In genomic region chr13:29849071-29849541, GRCh38 we compare ENCODE assay signal across 8 cellular contexts. TPM values are rescaled to one million over a fixed set of nuclear protein-coding genes. Genes with fewer than 3 reads are reported as not detected.
A peak's percentile ranks its signal among the peaks of the same experiment; 100 is the strongest.
DNase-seq lines count a peak whose midpoint lies in the region; ATAC-seq, FAIRE-seq and TF ChIP-seq lines count a peak whose summit lies in the region.

No MANE protein-coding gene starts in this region.

- TSS peak; percentile 68 for BruUV-seq in Panc1 (replicated peaks; lab: Mats Ljungman, UMichigan)

- no peak for TF ChIP-seq CTCF in 22Rv1 (IDR thresholded peaks at IDR 0.05)
- no peak for TF ChIP-seq CTCF in Panc1 (IDR thresholded peaks at IDR 0.05)
- no peak for TF ChIP-seq CTCF in astrocyte (IDR thresholded peaks at IDR 0.05; ENCODE audit: insufficient read depth, low read depth, low read length)

- FAIRE-seq in GM12891 (lab: Jason Lieb, UNC): no peak
- FAIRE-seq in astrocyte (lab: Jason Lieb, UNC): no peak

- peaks cover 6% of the 10 kb centered on the region for H3K36me3 Mint-ChIP-seq in astrocyte (ENCODE audit: low read depth, unreplicated experiment)

- H3K4me1 ChIP-seq in Panc1 (ENCODE audit: control insufficient read depth, insufficient read depth, low read length): peaks cover 14% of the 10 kb centered on the region; the same call in 1 of the 2 replicates
- H3K4me1 ChIP-seq in astrocyte (ENCODE audit: insufficient read depth, low read length): peaks cover 17% of the 10 kb centered on the region
- H3K4me1 ChIP-seq in iPS-20b (ENCODE audit: insufficient read depth, low read length): peaks cover 28% of the 10 kb centered on the region

- H3K4me2 ChIP-seq in astrocyte (ENCODE audit: low read length): peak overlapping the region; percentile 93

- POLR2A ChIA-PET in Panc1 (lab: Charles Lee): no interaction called here

- in situ Hi-C loops in Panc1 (cut with HindIII; ENCODE audit: low pct_unique_long_range_greater_than_20kb, low sequenced_read_pairs): no loop called here

- H3K27me3 ChIP-seq in Panc1 (ENCODE audit: control insufficient read depth, insufficient read depth, low read length) (no peaks in the 10 kb centered on the region), astrocyte (ENCODE audit: insufficient read depth, low read length) (no peaks in the 10 kb centered on the region), iPS-20b (ENCODE audit: insufficient read depth, low read length) (peaks cover 4% of the 10 kb centered on the region; the same call in 1 of the 2 replicates)

- peak overlapping the region; percentile 95 for H3K27ac Mint-ChIP-seq in astrocyte (ENCODE audit: unreplicated experiment)

- H3K27me3 Mint-ChIP-seq in astrocyte (ENCODE audit: low read depth, unreplicated experiment): no peaks in the 10 kb centered on the region

- peaks cover 34% of the 10 kb centered on the region for H4K20me1 ChIP-seq in astrocyte (ENCODE audit: insufficient read depth, low read length)

- H3K9me3 ChIP-seq in Panc1 (ENCODE audit: control insufficient read depth, insufficient read depth, low read depth, low read length): no peaks in the 10 kb centered on the region
- H3K9me3 ChIP-seq in astrocyte (ENCODE audit: insufficient read depth, low read depth, low read length): no peaks in the 10 kb centered on the region
- no peaks in the 10 kb centered on the region for H3K9me3 ChIP-seq in iPS-20b (ENCODE audit: insufficient read depth, low read depth, low read length)

- intact Hi-C loops in Panc1 (cut with micrococcal nuclease; ENCODE audit: unreplicated experiment): no loop called here

- CTCF ChIA-PET in Panc1 (lab: Charles Lee): interaction anchor here (1.1 kb wide), 1 partner anchor 78 kb away, joined by 3 read pairs; no protein-coding TSS in a partner anchor

- TF ChIP-seq POLR2A in GM12891 (IDR thresholded peaks at IDR 0.05; ENCODE audit: low read depth, low read length): no peak

- H3K27ac ChIP-seq in 22Rv1: peak overlapping the region; percentile 93
- H3K27ac ChIP-seq in Panc1 (ENCODE audit: low read length): peak overlapping the region; percentile 83
- peak overlapping the region; percentile 92 for H3K27ac ChIP-seq in astrocyte (ENCODE audit: low read depth, low read length)
- no peak overlapping the region for H3K27ac ChIP-seq in iPS-20b (ENCODE audit: low read length)
- peak overlapping the region; percentile 87 to 99 (median 96) for H3K27ac ChIP-seq in skin epidermis

- DNase-seq in GM12891 (ENCODE audit: insufficient read length, low spot score): no peak
- DNase-seq in Panc1 (ENCODE audit: low read depth, low spot score): no peak
- peak; percentile 32 for DNase-seq in astrocyte (ENCODE audit: low read depth)
- DNase-seq in mesenteric fat pad (ENCODE audit: low spot score): no peak

- H3K4me3 ChIP-seq in Panc1 (ENCODE audit: low read depth in 2 of 2, low read length in 2 of 2) (peak overlapping the region; percentile 87 to 88), astrocyte (ENCODE audit: insufficient read depth, low read depth, low read length) (peak overlapping the region; percentile 97), iPS-20b (ENCODE audit: low read length) (peak overlapping the region; percentile 88), skin epidermis (peak overlapping the region; percentile 66 to 93 (median 81))

- peaks cover 56% of the 10 kb centered on the region for H3K79me2 ChIP-seq in astrocyte (ENCODE audit: insufficient read depth, low read length)

- H3K4me1 Mint-ChIP-seq in astrocyte (ENCODE audit: low read depth, unreplicated experiment): peaks cover 16% of the 10 kb centered on the region

- H3K9ac ChIP-seq in astrocyte (ENCODE audit: low read length): peak overlapping the region; percentile 98
- peak overlapping the region; percentile 76; the same call in 1 of the 2 replicates for H3K9ac ChIP-seq in iPS-20b (ENCODE audit: low read depth, low read length)

- H3K36me3 ChIP-seq in Panc1 (ENCODE audit: control insufficient read depth, insufficient read depth, low read length) (peaks cover 2% of the 10 kb centered on the region; the same call in 1 of the 2 replicates), astrocyte (ENCODE audit: insufficient read depth, low read length) (no peaks in the 10 kb centered on the region), iPS-20b (ENCODE audit: insufficient read depth, low read depth, low read length) (no peaks in the 10 kb centered on the region)

- H3K4me3 Mint-ChIP-seq in astrocyte (ENCODE audit: unreplicated experiment): peak overlapping the region; percentile 96

- ATAC-seq in Panc1 (no peak), HG03039 (IDR thresholded peaks at IDR 0.05; ENCODE audit: unreplicated experiment) (no peak)

- no peak overlapping the region for H2AFZ ChIP-seq in astrocyte (ENCODE audit: low read depth, low read length)

- no peaks in the 10 kb centered on the region for H3K9me3 Mint-ChIP-seq in astrocyte (ENCODE audit: unreplicated experiment)

TF ChIP-seq in GM12891, 5 proteins besides CTCF, POLR2A, EP300 and RAD21:
- TF ChIP-seq TAF1 (IDR thresholded peaks at IDR 0.05; ENCODE audit: low read depth, low read length): no peak
- TF ChIP-seq SPI1 (IDR thresholded peaks at IDR 0.05; ENCODE audit: low read depth, low read length): 0 out of 2 replicates have a peak, but pooled peaks have one; percentile 13

RNA-seq across cellular contexts. Expression of gene UBL3, which starts 1.3 kb away (rescaled TPM):
- 6.2 TPM for polyA plus RNA-seq in GM12891 (2012; ENCODE audit: low read depth, missing spikeins)
- total RNA-seq in Panc1 (2021; ENCODE audit: unreplicated experiment) (11.1 TPM), astrocyte (42.9 and 48.5 TPM in 2 replicates), mesenteric fat pad (25.6 TPM)
- polyA plus RNA-seq in Panc1 (2012; ENCODE audit: insufficient read length): 5.6 TPM
